Comparison of ENCODE assay signal across 19 cellular contexts in genomic region chr3:42668403-42668740, GRCh38. TPM values are rescaled to one million over a fixed set of nuclear protein-coding genes. Genes with fewer than 3 reads are reported as not detected.
DNase-seq lines count a peak whose midpoint lies in the region; ATAC-seq and TF ChIP-seq lines count a peak whose summit lies in the region.
"Had no signal": no experiment of that assay in that cellular context is flagged by ENCODE, and none has a peak within 500 bp of the region (broad histone marks: within the 10 kb centered on the region; RNA-seq: fewer than 3 reads in every experiment).

No MANE protein-coding gene starts in this region.

- peaks cover 42% of the 10 kb centered on the region for H3K4me1 ChIP-seq in left ventricle myocardium inferior
- H3K4me1 ChIP-seq: A549 had no signal

- in situ Hi-C loops in GM13976 (cut with MboI; ENCODE audit: low sequenced_read_pairs, unreplicated experiment) = no loop called here

- H3K4me3 ChIP-seq in left ventricle myocardium inferior = no peak overlapping the region
- H3K4me3 ChIP-seq: A549, GM12878 had no signal

- intact Hi-C loops in left ventricle myocardium inferior (cut with micrococcal nuclease) (no loop called here), left ventricle myocardium superior (cut with micrococcal nuclease) (no loop called here)

- H3K36me3 ChIP-seq in left ventricle myocardium inferior = no peaks in the 10 kb centered on the region

- DNase-seq in left ventricle myocardium inferior (no peak), left ventricle myocardium superior (no peak), caudate nucleus (lab: John Stamatoyannopoulos, UW) (no peak), omental fat pad (ENCODE audit: low spot score) (peak; percentile 6), ureter (ENCODE audit: low spot score) (peak; percentile 37), NCI-H1092 treated with DMSO at 0.1 percent for 48 hours (lab: John Stamatoyannopoulos, UW) (no peak), GM13976 (ENCODE audit: low spot score) (no peak), NCI-H2227 treated with DMSO at 0.1 percent for 48 hours (lab: John Stamatoyannopoulos, UW) (no peak)
- DNase-seq: DND-41, GOT3, KG1, NCI-H1436, NCI-H774 had no signal

- TF ChIP-seq CTCF in left ventricle myocardium inferior (IDR thresholded peaks at IDR 0.05; ENCODE audit: borderline replicate concordance) (no peak), omental fat pad (IDR thresholded peaks at IDR 0.05) (no peak), GM13976 (IDR thresholded peaks at IDR 0.05; ENCODE audit: borderline replicate concordance, control extremely low read depth, extremely low read depth, insufficient read depth, missing control alignments) (no peak)

- no peaks in the 10 kb centered on the region for H3K9me3 ChIP-seq in left ventricle myocardium inferior (replicated peaks)
- H3K9me3 ChIP-seq: A549 had no signal

- ATAC-seq in left ventricle myocardium superior = no peak
- ATAC-seq in omental fat pad (ENCODE audit: low FRiP score) = no peak
- ATAC-seq: GM12878, HepG2, PC-3 had no signal

- no peaks in the 10 kb centered on the region for H3K27me3 ChIP-seq in left ventricle myocardium inferior (ENCODE audit: low read depth)

- H3K27ac ChIP-seq in left ventricle myocardium inferior (replicated peaks) (peak overlapping the region; percentile 81), caudate nucleus (ENCODE audit: low read depth, low read length) (peak overlapping the region; percentile 19)
- H3K27ac ChIP-seq: A549, C4-2B had no signal

RNA-seq across cellular contexts. Expression of gene ZBTB47, which starts 14.9 kb away (rescaled TPM):
- 118 TPM for total RNA-seq in left ventricle myocardium inferior
- total RNA-seq in left ventricle myocardium superior = 90.5 TPM
- total RNA-seq in omental fat pad = 10 to 100 TPM; 41.5 to 67.6 (median 50.3) TPM
- total RNA-seq in ureter = 32.1 TPM

RNA-seq across cellular contexts. Expression of gene KLHL40, which starts 17.0 kb away (rescaled TPM):
- total RNA-seq in left ventricle myocardium inferior = 0.22 TPM
- 0.12 TPM for total RNA-seq in left ventricle myocardium superior
- total RNA-seq in omental fat pad = under 1 TPM in 1 of 4 donors, not detected in 3; 0.19 TPM
- total RNA-seq in ureter = not detected
- total RNA-seq: GM12878, HepG2, NCI-H460, PC-3 had no signal

RNA-seq across cellular contexts. Expression of gene HHATL, which starts 34.2 kb away (rescaled TPM):
- total RNA-seq in left ventricle myocardium inferior = 552 TPM
- total RNA-seq in left ventricle myocardium superior = 463 TPM
- total RNA-seq in omental fat pad = not detected
- 0.73 TPM for total RNA-seq in ureter
- total RNA-seq: GM12878, HepG2, NCI-H460, PC-3 had no signal

Comparison
In these comparisons a context has a peak if more than half of its experiments do, and no peak if none do; other contexts are left out.
1. DNase-seq: peak in omental fat pad (single experiment) and ureter (single experiment); none in left ventricle myocardium inferior (single experiment), left ventricle myocardium superior (single experiment), caudate nucleus (0 of 61), NCI-H1092 treated with DMSO at 0.1 percent for 48 hours (single experiment), GM13976 (single experiment) and NCI-H2227 treated with DMSO at 0.1 percent for 48 hours (single experiment).
2. RNA of gene HHATL, which starts 34.2 kb away (total RNA-seq): 552 TPM in left ventricle myocardium inferior (single experiment) and 463 TPM in left ventricle myocardium superior (single experiment); 0.73 TPM in ureter (single experiment) and not detected in omental fat pad; every median in the first group is over 100 times any median in the second.